ENCODE assay signal across 15 cellular contexts in genomic region chr2:183993052-183993451, GRCh38.
A peak's percentile ranks its signal among the peaks of the same experiment; 100 is the strongest.
DNase-seq lines count a peak whose midpoint lies in the region; ATAC-seq and TF ChIP-seq lines count a peak whose summit lies in the region.
"Had no signal": no experiment of that assay in that cellular context is flagged by ENCODE, and none has a peak within 500 bp of the region (broad histone marks: within the 10 kb centered on the region; RNA-seq: fewer than 3 reads in every experiment).

No MANE protein-coding gene starts in this region.

- H3K27me3 ChIP-seq in PC-3 (ENCODE audit: low read length) (no peaks in the 10 kb centered on the region), spleen (replicated peaks in 1 of 7) (no peaks in the 10 kb centered on the region)
- H3K27me3 ChIP-seq: BLaER1 treated with 17β-estradiol and CSF1 and Interleukin-3, amounts not matched to agents 10 nM and 100 nM; suprapubic skin had no signal

- no peak overlapping the region for H2AFZ ChIP-seq in PC-3 (ENCODE audit: low read length)

- no peak for TF ChIP-seq POLR2A in spleen (IDR thresholded peaks at IDR 0.05)

- H3K9ac ChIP-seq in PC-3 (ENCODE audit: low read length) = no peak overlapping the region
- H3K9ac ChIP-seq: BLaER1 treated with 17β-estradiol and CSF1 and Interleukin-3, amounts not matched to agents 10 nM and 100 nM had no signal

- CTCF ChIA-PET in PC-3 (lab: Charles Lee) = no interaction called here

- H3K9me2 ChIP-seq in PC-3 (replicated peaks; ENCODE audit: low read length) = no peaks in the 10 kb centered on the region

- intact Hi-C loops in PC-3 (cut with micrococcal nuclease) (loop anchor here (5.0 to 10.0 kb wide), 3 partner anchors 124 to 698 kb away; no protein-coding TSS in a partner anchor), spleen (cut with DNase I; ENCODE audit: low total_unique reads) (no loop called here)

- no peaks in the 10 kb centered on the region for H4K20me1 ChIP-seq in PC-3 (ENCODE audit: low read length)
- H4K20me1 ChIP-seq: BLaER1 treated with 17β-estradiol and CSF1 and Interleukin-3, amounts not matched to agents 10 nM and 100 nM had no signal

- H3F3A ChIP-seq in PC-3 (ENCODE audit: low read length, unreplicated experiment) = no peaks in the 10 kb centered on the region

- 67 to 100% (median 78%) methylated on average over 1 of the region's 1 CpG for WGBS in spleen, 5 donors

- H3K4me1 ChIP-seq in PC-3 (ENCODE audit: insufficient read depth, low read length) (peaks cover 68% of the 10 kb centered on the region), spleen (no peaks in the 10 kb centered on the region)
- H3K4me1 ChIP-seq: BLaER1 treated with 17β-estradiol and CSF1 and Interleukin-3, amounts not matched to agents 10 nM and 100 nM; psoas muscle; suprapubic skin had no signal

- H3K9me3 ChIP-seq in PC-3 (ENCODE audit: low read length) (no peaks in the 10 kb centered on the region), spleen (peaks cover 0 to 6% (median 0%) of the 10 kb centered on the region in 8 donors)
- H3K9me3 ChIP-seq: BLaER1 treated with 17β-estradiol and CSF1 and Interleukin-3, amounts not matched to agents 10 nM and 100 nM; suprapubic skin had no signal

- POLR2A ChIA-PET in PC-3 (lab: Charles Lee; ENCODE audit: unreplicated experiment) = no interaction called here

- TF ChIP-seq CTCF in PC-3 (conservative IDR thresholded peaks at IDR 0.05; ENCODE audit: low read depth, low read length) (no peak), spleen (IDR thresholded peaks at IDR 0.05 in 8 of 11, conservative IDR thresholded peaks at IDR 0.05 in 3 of 11) (no peak)

- H3K27ac ChIP-seq in PC-3 (ENCODE audit: low read length) (peak overlapping the region; percentile 68), spleen (no peak overlapping the region)
- H3K27ac ChIP-seq: BLaER1 treated with 17β-estradiol and CSF1 and Interleukin-3, amounts not matched to agents 10 nM and 100 nM; psoas muscle; suprapubic skin had no signal

- no TSS peak for BruUV-seq in PC-3 (replicated peaks; lab: Mats Ljungman, UMichigan)

- H3K79me2 ChIP-seq in PC-3 (ENCODE audit: low read length) = no peaks in the 10 kb centered on the region

- no peak overlapping the region for H3K4me3 ChIP-seq in PC-3 (ENCODE audit: low read length)
- no peak overlapping the region for H3K4me3 ChIP-seq in spleen
- H3K4me3 ChIP-seq: BLaER1 treated with 17β-estradiol and CSF1 and Interleukin-3, amounts not matched to agents 10 nM and 100 nM; psoas muscle; suprapubic skin had no signal

- ATAC-seq in GM18519 (IDR thresholded peaks at IDR 0.05; ENCODE audit: low FRiP score, unreplicated experiment) (peak; percentile 63), GM21515 (IDR thresholded peaks at IDR 0.05; ENCODE audit: unreplicated experiment) (peak; percentile 60), HG03045 (IDR thresholded peaks at IDR 0.05; ENCODE audit: unreplicated experiment) (peak; percentile 80), PC-3 (peak; percentile 35)
- ATAC-seq: psoas muscle, Right ventricle myocardium inferior had no signal

- H3K4me2 ChIP-seq in PC-3 (ENCODE audit: low read length) = peak overlapping the region; percentile 46; the same call in 1 of the 2 replicates
- H3K4me2 ChIP-seq: BLaER1 treated with 17β-estradiol and CSF1 and Interleukin-3, amounts not matched to agents 10 nM and 100 nM had no signal

- H3K36me3 ChIP-seq in PC-3 (ENCODE audit: low read depth, low read length) = no peaks in the 10 kb centered on the region
- no peaks in the 10 kb centered on the region for H3K36me3 ChIP-seq in spleen
- H3K36me3 ChIP-seq: BLaER1 treated with 17β-estradiol and CSF1 and Interleukin-3, amounts not matched to agents 10 nM and 100 nM; suprapubic skin had no signal

- DNase-seq in PC-3 = peak; percentile 59
- no peak for DNase-seq in activated CD8-positive, alpha-beta memory T cell treated with anti-CD3 and anti-CD28 coated beads, Interleukin-2, amount 50 U/mL, for 48 hours
- no peak for DNase-seq in spleen
- DNase-seq in AG20443 (ENCODE audit: low spot score) = no peak
- no peak for DNase-seq in NCI-H1930 (lab: John Stamatoyannopoulos, UW)
- DNase-seq: hippocampal formation; NCI-H345; psoas muscle; stimulated activated CD4-positive, alpha-beta T cell treated with anti-CD3 and anti-CD28 coated beads, Interleukin-4, amount 100 ng/mL, for 1 hour had no signal
